ENCODE assay signal across 30 cellular contexts in genomic region chr13:110683921-110684320, GRCh38.
"Had no signal": no experiment of that assay in that cellular context is flagged by ENCODE, and none has a peak within 500 bp of the region (broad histone marks: within the 10 kb centered on the region; RNA-seq: fewer than 3 reads in every experiment).

No MANE protein-coding gene starts in this region.

- H3K4me1 Mint-ChIP-seq: brain had no signal

- H3K27me3 Mint-ChIP-seq: activated naive CD8-positive, alpha-beta T cell; brain; naive B cell; stimulated activated memory B cell treated with anti-CD40 and anti-IgM and Interleukin-4, amounts not matched to agents 10 μg/mL and 1 μg/mL and 100 μg/mL, for 72 hours; stimulated activated naive CD8-positive, alpha-beta T cell treated with anti-CD3 and anti-CD28 coated beads, Interleukin-15, amount 100 ng/mL, for 72 hours had no signal

- H3K4me1 ChIP-seq: ascending aorta, colonic mucosa, left ventricle myocardium inferior, thyroid gland had no signal

- H3K27ac Mint-ChIP-seq: activated naive CD8-positive, alpha-beta T cell; activated T-cell treated with anti-CD3 and anti-CD28 coated beads, Interleukin-2, amount 50 U/mL, for 72 hours; nephron progenitor cell; stimulated activated memory B cell treated with anti-CD40 and anti-IgM and Interleukin-4, amounts not matched to agents 10 μg/mL and 1 μg/mL and 100 μg/mL, for 72 hours; T-helper 1 cell treated with Interleukin-12 subunit alpha and Interleukin-12 subunit beta and Interleukin-4 antibody, amounts not matched to agents 30 μg/mL and 1 μg/mL, for 36 hours had no signal

- DNase-seq: activated CD4-positive, alpha-beta T cell treated with anti-CD3 and anti-CD28 coated beads for 4 hours; activated CD4-positive, alpha-beta T cell treated with anti-CD3 and anti-CD28 coated beads, Interleukin-2, amount 50 U/mL, for 4 hours; activated naive CD4-positive, alpha-beta T cell; activated T-cell treated with anti-CD3 and anti-CD28 coated beads for 4 hours; cerebellar nuclear complex; colonic mucosa; dorsolateral prefrontal cortex; effector memory CD4-positive, alpha-beta T cell; left ventricle myocardium inferior; naive B cell; nephron progenitor cell; ovary; right cardiac atrium; stimulated activated CD4-positive, alpha-beta T cell treated with anti-CD3 and anti-CD28 coated beads, Interleukin-4, amount 100 ng/mL, for 24 hours; stimulated activated naive CD8-positive, alpha-beta T cell treated with anti-CD3 and anti-CD28 coated beads, Interleukin-15, amount 100 ng/mL, for 72 hours; SW 1271; T-helper 9 cell; thyroid gland had no signal

- H3K27me3 ChIP-seq: ascending aorta, cardiac muscle cell, colonic mucosa, dorsolateral prefrontal cortex, ovary, thyroid gland had no signal

- H3K36me3 ChIP-seq: ovary had no signal

- FAIRE-seq: frontal cortex, islet of Langerhans, TTC549 had no signal

- H3K9me3 Mint-ChIP-seq: activated T-cell treated with anti-CD3 and anti-CD28 coated beads, Interleukin-2, amount 50 U/mL, for 72 hours; naive B cell; nephron progenitor cell; stimulated activated memory B cell treated with anti-CD40 and anti-IgM and Interleukin-4, amounts not matched to agents 10 μg/mL and 1 μg/mL and 100 μg/mL, for 72 hours; stimulated activated naive CD8-positive, alpha-beta T cell treated with anti-CD3 and anti-CD28 coated beads, Interleukin-15, amount 100 ng/mL, for 72 hours; T-helper 1 cell treated with Interleukin-12 subunit alpha and Interleukin-12 subunit beta and Interleukin-4 antibody, amounts not matched to agents 30 μg/mL and 1 μg/mL, for 36 hours had no signal

- H3K27ac ChIP-seq: ascending aorta, cardiac muscle cell, colonic mucosa, left ventricle myocardium inferior, skin epidermis, thyroid gland, VCaP had no signal

- H3K9me3 ChIP-seq: ascending aorta, colonic mucosa, left ventricle myocardium inferior, ovary, thyroid gland had no signal

- H3K4me3 Mint-ChIP-seq: activated naive CD8-positive, alpha-beta T cell; activated T-cell treated with anti-CD3 and anti-CD28 coated beads, Interleukin-2, amount 50 U/mL, for 72 hours; brain; naive B cell; nephron progenitor cell; stimulated activated memory B cell treated with anti-CD40 and anti-IgM and Interleukin-4, amounts not matched to agents 10 μg/mL and 1 μg/mL and 100 μg/mL, for 72 hours; stimulated activated naive CD8-positive, alpha-beta T cell treated with anti-CD3 and anti-CD28 coated beads, Interleukin-15, amount 100 ng/mL, for 72 hours; T-helper 1 cell treated with Interleukin-12 subunit alpha and Interleukin-12 subunit beta and Interleukin-4 antibody, amounts not matched to agents 30 μg/mL and 1 μg/mL, for 36 hours had no signal

- ATAC-seq: right cardiac atrium; stimulated activated memory B cell treated with anti-CD40 and anti-IgM and Interleukin-4, amounts not matched to agents 10 μg/mL and 1 μg/mL and 100 μg/mL, for 72 hours had no signal

- H3K4me3 ChIP-seq: ascending aorta, cardiac muscle cell, colonic mucosa, dorsolateral prefrontal cortex, left ventricle myocardium inferior, ovary, skin epidermis, thyroid gland had no signal
